1 cellular context compared by ENCODE assay signal in the genomic region with DNA sequence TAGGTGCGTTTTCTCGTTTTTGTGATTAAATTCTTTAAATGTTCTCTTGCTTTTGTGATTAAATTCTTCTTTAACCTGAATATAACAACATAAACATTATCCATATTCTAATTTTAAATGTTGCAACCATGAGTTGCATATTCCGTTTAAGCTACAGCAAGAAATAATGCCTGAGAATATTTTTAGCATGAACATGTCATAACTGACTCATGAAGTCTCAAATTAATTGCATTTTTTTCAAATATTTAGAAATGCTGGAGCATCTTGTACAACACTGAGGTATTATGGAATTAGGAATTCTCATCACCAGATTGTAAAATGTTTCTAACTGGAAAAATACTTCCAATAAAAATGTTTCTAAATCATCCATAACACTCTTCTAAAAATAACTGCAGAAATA.
TF ChIP-seq lines count a peak whose summit lies in the region.

No MANE protein-coding gene starts in this region.

TF ChIP-seq in SK-N-SH, 30 proteins besides CTCF, POLR2A, EP300 and RAD21 (continued from another document):
- no peak for TF ChIP-seq NRF1 (IDR thresholded peaks at IDR 0.05; ENCODE audit: low read depth, low read length)
- no peak for TF ChIP-seq FOXM1 (IDR thresholded peaks at IDR 0.05; ENCODE audit: low read depth)
- no peak for TF ChIP-seq NFIC (IDR thresholded peaks at IDR 0.05; ENCODE audit: borderline replicate concordance)
- TF ChIP-seq FOSL2 (IDR thresholded peaks at IDR 0.05; ENCODE audit: borderline replicate concordance, low read depth), result peak; percentile 74; the same call in 1 of the 2 replicates
- TF ChIP-seq, protein P1, sequence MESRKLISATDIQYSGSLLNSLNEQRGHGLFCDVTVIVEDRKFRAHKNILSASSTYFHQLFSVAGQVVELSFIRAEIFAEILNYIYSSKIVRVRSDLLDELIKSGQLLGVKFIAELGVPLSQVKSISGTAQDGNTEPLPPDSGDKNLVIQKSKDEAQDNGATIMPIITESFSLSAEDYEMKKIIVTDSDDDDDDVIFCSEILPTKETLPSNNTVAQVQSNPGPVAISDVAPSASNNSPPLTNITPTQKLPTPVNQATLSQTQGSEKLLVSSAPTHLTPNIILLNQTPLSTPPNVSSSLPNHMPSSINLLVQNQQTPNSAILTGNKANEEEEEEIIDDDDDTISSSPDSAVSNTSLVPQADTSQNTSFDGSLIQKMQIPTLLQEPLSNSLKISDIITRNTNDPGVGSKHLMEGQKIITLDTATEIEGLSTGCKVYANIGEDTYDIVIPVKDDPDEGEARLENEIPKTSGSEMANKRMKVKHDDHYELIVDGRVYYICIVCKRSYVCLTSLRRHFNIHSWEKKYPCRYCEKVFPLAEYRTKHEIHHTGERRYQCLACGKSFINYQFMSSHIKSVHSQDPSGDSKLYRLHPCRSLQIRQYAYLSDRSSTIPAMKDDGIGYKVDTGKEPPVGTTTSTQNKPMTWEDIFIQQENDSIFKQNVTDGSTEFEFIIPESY (IDR thresholded peaks at IDR 0.05; ENCODE audit: borderline replicate concordance, low read depth), result no peak
- no peak for TF ChIP-seq ELF1 (IDR thresholded peaks at IDR 0.05)
- TF ChIP-seq, protein P2, sequence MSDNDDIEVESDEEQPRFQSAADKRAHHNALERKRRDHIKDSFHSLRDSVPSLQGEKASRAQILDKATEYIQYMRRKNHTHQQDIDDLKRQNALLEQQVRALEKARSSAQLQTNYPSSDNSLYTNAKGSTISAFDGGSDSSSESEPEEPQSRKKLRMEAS (IDR thresholded peaks at IDR 0.05; ENCODE audit: low read depth), result no peak
- TF ChIP-seq, protein P3, sequence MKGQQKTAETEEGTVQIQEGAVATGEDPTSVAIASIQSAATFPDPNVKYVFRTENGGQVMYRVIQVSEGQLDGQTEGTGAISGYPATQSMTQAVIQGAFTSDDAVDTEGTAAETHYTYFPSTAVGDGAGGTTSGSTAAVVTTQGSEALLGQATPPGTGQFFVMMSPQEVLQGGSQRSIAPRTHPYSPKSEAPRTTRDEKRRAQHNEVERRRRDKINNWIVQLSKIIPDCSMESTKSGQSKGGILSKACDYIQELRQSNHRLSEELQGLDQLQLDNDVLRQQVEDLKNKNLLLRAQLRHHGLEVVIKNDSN (IDR thresholded peaks at IDR 0.05; ENCODE audit: borderline replicate concordance, low read depth), result no peak
- TF ChIP-seq, protein P4, sequence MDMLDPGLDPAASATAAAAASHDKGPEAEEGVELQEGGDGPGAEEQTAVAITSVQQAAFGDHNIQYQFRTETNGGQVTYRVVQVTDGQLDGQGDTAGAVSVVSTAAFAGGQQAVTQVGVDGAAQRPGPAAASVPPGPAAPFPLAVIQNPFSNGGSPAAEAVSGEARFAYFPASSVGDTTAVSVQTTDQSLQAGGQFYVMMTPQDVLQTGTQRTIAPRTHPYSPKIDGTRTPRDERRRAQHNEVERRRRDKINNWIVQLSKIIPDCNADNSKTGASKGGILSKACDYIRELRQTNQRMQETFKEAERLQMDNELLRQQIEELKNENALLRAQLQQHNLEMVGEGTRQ (IDR thresholded peaks at IDR 0.05; ENCODE audit: borderline replicate concordance, low read depth, low read length), result no peak
- TF ChIP-seq, protein P5, sequence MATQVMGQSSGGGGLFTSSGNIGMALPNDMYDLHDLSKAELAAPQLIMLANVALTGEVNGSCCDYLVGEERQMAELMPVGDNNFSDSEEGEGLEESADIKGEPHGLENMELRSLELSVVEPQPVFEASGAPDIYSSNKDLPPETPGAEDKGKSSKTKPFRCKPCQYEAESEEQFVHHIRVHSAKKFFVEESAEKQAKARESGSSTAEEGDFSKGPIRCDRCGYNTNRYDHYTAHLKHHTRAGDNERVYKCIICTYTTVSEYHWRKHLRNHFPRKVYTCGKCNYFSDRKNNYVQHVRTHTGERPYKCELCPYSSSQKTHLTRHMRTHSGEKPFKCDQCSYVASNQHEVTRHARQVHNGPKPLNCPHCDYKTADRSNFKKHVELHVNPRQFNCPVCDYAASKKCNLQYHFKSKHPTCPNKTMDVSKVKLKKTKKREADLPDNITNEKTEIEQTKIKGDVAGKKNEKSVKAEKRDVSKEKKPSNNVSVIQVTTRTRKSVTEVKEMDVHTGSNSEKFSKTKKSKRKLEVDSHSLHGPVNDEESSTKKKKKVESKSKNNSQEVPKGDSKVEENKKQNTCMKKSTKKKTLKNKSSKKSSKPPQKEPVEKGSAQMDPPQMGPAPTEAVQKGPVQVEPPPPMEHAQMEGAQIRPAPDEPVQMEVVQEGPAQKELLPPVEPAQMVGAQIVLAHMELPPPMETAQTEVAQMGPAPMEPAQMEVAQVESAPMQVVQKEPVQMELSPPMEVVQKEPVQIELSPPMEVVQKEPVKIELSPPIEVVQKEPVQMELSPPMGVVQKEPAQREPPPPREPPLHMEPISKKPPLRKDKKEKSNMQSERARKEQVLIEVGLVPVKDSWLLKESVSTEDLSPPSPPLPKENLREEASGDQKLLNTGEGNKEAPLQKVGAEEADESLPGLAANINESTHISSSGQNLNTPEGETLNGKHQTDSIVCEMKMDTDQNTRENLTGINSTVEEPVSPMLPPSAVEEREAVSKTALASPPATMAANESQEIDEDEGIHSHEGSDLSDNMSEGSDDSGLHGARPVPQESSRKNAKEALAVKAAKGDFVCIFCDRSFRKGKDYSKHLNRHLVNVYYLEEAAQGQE (IDR thresholded peaks at IDR 0.05; ENCODE audit: low read depth, low read length), result no peak
- TF ChIP-seq TEAD4 (IDR thresholded peaks at IDR 0.05; ENCODE audit: borderline replicate concordance, insufficient read depth), result 0 out of 2 replicates have a peak, but pooled peaks have one; percentile 9
- no peak for TF ChIP-seq YY1 (IDR thresholded peaks at IDR 0.05; ENCODE audit: low read depth)
- TF ChIP-seq, protein P6, sequence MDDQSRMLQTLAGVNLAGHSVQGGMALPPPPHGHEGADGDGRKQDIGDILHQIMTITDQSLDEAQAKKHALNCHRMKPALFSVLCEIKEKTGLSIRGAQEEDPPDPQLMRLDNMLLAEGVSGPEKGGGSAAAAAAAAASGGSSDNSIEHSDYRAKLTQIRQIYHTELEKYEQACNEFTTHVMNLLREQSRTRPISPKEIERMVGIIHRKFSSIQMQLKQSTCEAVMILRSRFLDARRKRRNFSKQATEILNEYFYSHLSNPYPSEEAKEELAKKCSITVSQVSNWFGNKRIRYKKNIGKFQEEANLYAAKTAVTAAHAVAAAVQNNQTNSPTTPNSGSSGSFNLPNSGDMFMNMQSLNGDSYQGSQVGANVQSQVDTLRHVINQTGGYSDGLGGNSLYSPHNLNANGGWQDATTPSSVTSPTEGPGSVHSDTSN (IDR thresholded peaks at IDR 0.05), result no peak
- TF ChIP-seq RXRA (IDR thresholded peaks at IDR 0.05; ENCODE audit: borderline replicate concordance, low read depth), result no peak
- TF ChIP-seq EZH2phosphoT487 (IDR thresholded peaks at IDR 0.05; ENCODE audit: borderline replicate concordance, low read depth), result no peak
- TF ChIP-seq MXI1 (IDR thresholded peaks at IDR 0.05; ENCODE audit: low read depth, low read length), result no peak
- peak; percentile 73; the same call in 1 of the 2 replicates for TF ChIP-seq MEF2A (IDR thresholded peaks at IDR 0.05; ENCODE audit: borderline replicate concordance, low read depth)
